ENCODE assay signal across 8 cellular contexts in genomic region chr14:64805646-64806045, GRCh38.
DNase-seq lines count a peak whose midpoint lies in the region; ATAC-seq, FAIRE-seq and TF ChIP-seq lines count a peak whose summit lies in the region.
"Not testable (repeated sequence)": the region's sequence is repeated elsewhere in the genome, so short reads cannot be mapped to it uniquely, and the experiment has no call there.

No MANE protein-coding gene starts in this region.

- not testable (repeated sequence) for TF ChIP-seq POLR2A in A549 (IDR thresholded peaks at IDR 0.05; ENCODE audit: low read length)

- H3K9me3 ChIP-seq in A549; left lung; skeletal muscle satellite cell (replicated peaks; ENCODE audit: low read length): not testable (repeated sequence)

- not testable (repeated sequence) for H3K36me3 ChIP-seq in brain microvascular endothelial cell (replicated peaks); left lung; skeletal muscle satellite cell (ENCODE audit: insufficient read depth, low read length)

- not testable (repeated sequence) for TF ChIP-seq RAD21 in A549 (conservative IDR thresholded peaks at IDR 0.05 in 1 of 2, IDR thresholded peaks at IDR 0.05 in 1 of 2)

- intact Hi-C loops in cardiac septum (cut with DNase I); left lung (cut with DNase I): not testable (repeated sequence)

- POLR2A ChIA-PET in A549 (lab: Yijun Ruan, JAX) = interaction anchor here (1.0 to 1.6 kb wide), 2 partner anchors 9 to 265 kb away, joined by 3 to 4 read pairs; partner anchors contain the start of gene HSPA2

- TF ChIP-seq EP300 in A549 (IDR thresholded peaks at IDR 0.05) = not testable (repeated sequence)

- peak overlapping the region; percentile 91 to 93 for H3K27ac ChIP-seq in A549
- peak overlapping the region; percentile 79 for H3K27ac ChIP-seq in brain microvascular endothelial cell
- peak overlapping the region; percentile 25 to 53 for H3K27ac ChIP-seq in left lung

- H3K4me1 ChIP-seq in A549 = peaks cover 34% of the 10 kb centered on the region
- H3K4me1 ChIP-seq in left lung = not testable (repeated sequence)
- H3K4me1 ChIP-seq in skeletal muscle satellite cell (ENCODE audit: control insufficient read depth, insufficient read depth, low read length) = peaks cover 29% of the 10 kb centered on the region

- CTCF ChIA-PET in A549 (lab: Yijun Ruan, JAX) = interaction anchor here (0.6 to 4.6 kb wide), 8 partner anchors 9 to 102 kb away, joined by 3 to 29 read pairs (median 6); no protein-coding TSS in a partner anchor

- 19% methylated on average over 3 of the region's 3 CpGs for WGBS in A549 (ENCODE audit: missing lambda C conversion rate)

- H3K4me3 ChIP-seq in A549 (0 out of 3 replicates have a peak overlapping the region, but pooled peaks have one; percentile 11), skeletal muscle satellite cell (ENCODE audit: low read length) (peak overlapping the region; percentile 42)
- not testable (repeated sequence) for H3K4me3 ChIP-seq in brain microvascular endothelial cell (ENCODE audit: low read depth, low read length); left lung

- FAIRE-seq in A549 (lab: Jason Lieb, UNC) = peak; percentile 39

- not testable (repeated sequence) for H3K27me3 ChIP-seq in brain microvascular endothelial cell (replicated peaks); left lung; skeletal muscle satellite cell (ENCODE audit: control insufficient read depth, insufficient read depth, low read length)

- peak; percentile 60 to 74 for ATAC-seq in A549
- ATAC-seq in left lung = not testable (repeated sequence)

- DNase-seq in A549 (ENCODE audit: low read depth in 1 of 2, low spot score in 1 of 2) = peak; percentile 62 to 71
- peak; percentile 83 for DNase-seq in EL
- peak; percentile 52 for DNase-seq in NCI-H2029 treated with DMSO at 0.1 percent for 48 hours (lab: John Stamatoyannopoulos, UW)
- DNase-seq in SHP77 (lab: John Stamatoyannopoulos, UW) = peak; percentile 76 to 83
- DNase-seq in brain microvascular endothelial cell = peak; percentile 37
- DNase-seq in cardiac septum (ENCODE audit: low spot score) = peak; percentile 17
- DNase-seq in left lung = not testable (repeated sequence)

- H3K9ac ChIP-seq in skeletal muscle satellite cell (ENCODE audit: low read depth, low read length) = peak overlapping the region; percentile 27

- not testable (repeated sequence) for TF ChIP-seq CTCF in A549 (IDR thresholded peaks at IDR 0.05); brain microvascular endothelial cell (IDR thresholded peaks at IDR 0.05; ENCODE audit: low read depth, low read length, missing control alignments); left lung (IDR thresholded peaks at IDR 0.05)

- H3K4me2 ChIP-seq in A549 = peak overlapping the region; percentile 85
- peak overlapping the region; percentile 55 for H3K4me2 ChIP-seq in skeletal muscle satellite cell (ENCODE audit: low read length)

- in situ Hi-C loops in brain microvascular endothelial cell (cut with HindIII; ENCODE audit: low pct_ligation_motif_present, low sequenced_read_pairs) = not testable (repeated sequence)

TF ChIP-seq in A549, 52 proteins besides CTCF, POLR2A, EP300 and RAD21:
- TF ChIP-seq ATOH8 (CRISPR knock-in tag; IDR thresholded peaks at IDR 0.05; ENCODE audit: low read depth) = 0 out of 2 replicates have a peak, but pooled peaks have one; percentile 19
- 0 out of 2 replicates have a peak, but pooled peaks have one; percentile 26 for TF ChIP-seq GATA3 (IDR thresholded peaks at IDR 0.05; ENCODE audit: borderline replicate concordance)
- peak; percentile 34 for TF ChIP-seq MAFK (IDR thresholded peaks at IDR 0.05; ENCODE audit: partially characterized antibody)
- TF ChIP-seq JUNB (IDR thresholded peaks at IDR 0.05) = peak; percentile 43; the same call in 1 of the 2 replicates
- TF ChIP-seq FOSL2 (IDR thresholded peaks at IDR 0.05) = peak; percentile 39; the same call in 1 of the 2 replicates
- peak; percentile 81 for TF ChIP-seq FOSL2 (CRISPR knock-in tag; IDR thresholded peaks at IDR 0.05)

Comparison
In these comparisons a context has a peak if more than half of its experiments do, and no peak if none do; other contexts are left out.
1. H3K27ac ChIP-seq: peak in every context shown above with its lines; median percentile 92 in A549; 79 in brain microvascular endothelial cell; 39 in left lung.